15 cellular contexts compared by ENCODE assay signal in genomic region chr3:17399586-17399985, GRCh38.
DNase-seq lines count a peak whose midpoint lies in the region; ATAC-seq and TF ChIP-seq lines count a peak whose summit lies in the region.
"Had no signal": no experiment of that assay in that cellular context is flagged by ENCODE, and none has a peak within 500 bp of the region (broad histone marks: within the 10 kb centered on the region; RNA-seq: fewer than 3 reads in every experiment).

No MANE protein-coding gene starts in this region.

- DNase-seq in posterior cingulate gyrus (no peak), NCI-H128 (lab: John Stamatoyannopoulos, UW; ENCODE audit: unreplicated experiment) (no peak), DMS79 treated with DMSO at 0.1 percent for 48 hours (lab: John Stamatoyannopoulos, UW) (no peak), EL (no peak)
- DNase-seq: activated CD8-positive, alpha-beta memory T cell treated with anti-CD3 and anti-CD28 coated beads, Interleukin-2, amount 50 U/mL, for 48 hours; anterior cingulate cortex; gastrocnemius medialis; H7; NCI-H2171; ovary; stomach had no signal

- TF ChIP-seq POLR2A in GM18505 (IDR thresholded peaks at IDR 0.05; ENCODE audit: borderline replicate concordance, extremely low read depth, insufficient read depth, insufficient read length), result no peak

- intact Hi-C loops in posterior cingulate gyrus (cut with DNase I), result no loop called here

- peak; percentile 37 for ATAC-seq in GM18505 (IDR thresholded peaks at IDR 0.05; ENCODE audit: unreplicated experiment)
- ATAC-seq in GM21360 (IDR thresholded peaks at IDR 0.05; ENCODE audit: unreplicated experiment), result peak; percentile 44
- peak; percentile 28 for ATAC-seq in HG02938 (IDR thresholded peaks at IDR 0.05; ENCODE audit: unreplicated experiment)
- ATAC-seq in HG03521 (IDR thresholded peaks at IDR 0.05; ENCODE audit: unreplicated experiment), result peak; percentile 28
- ATAC-seq: gastrocnemius medialis had no signal
